Comparison of ENCODE assay signal across 8 cellular contexts in the genomic region with DNA sequence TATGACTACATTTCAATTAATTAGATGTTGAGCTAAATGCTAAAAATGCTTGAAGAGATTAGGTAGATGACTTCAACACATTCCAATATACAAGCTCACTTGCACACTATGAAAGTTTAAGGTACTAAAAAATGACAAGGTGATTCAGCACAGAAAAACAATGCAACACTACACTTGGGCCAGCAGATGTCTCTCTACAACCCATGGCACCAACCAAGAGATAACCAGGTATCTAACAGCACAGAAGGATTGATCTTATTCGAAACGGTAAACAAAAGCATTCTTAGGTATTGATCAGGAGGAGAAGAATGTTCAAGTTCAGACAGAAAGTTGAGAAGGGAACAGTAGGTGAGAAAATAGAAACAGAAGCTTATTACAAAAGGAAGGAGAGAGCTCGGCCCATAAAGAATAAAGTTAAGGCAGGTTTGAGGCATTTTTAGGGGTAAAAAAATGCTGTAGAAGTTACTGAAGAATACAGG.
DNase-seq lines count a peak whose midpoint lies in the region; ATAC-seq and TF ChIP-seq lines count a peak whose summit lies in the region.

No MANE protein-coding gene starts in this region.

- no peaks in the 10 kb centered on the region for H3K36me3 ChIP-seq in Loucy (ENCODE audit: insufficient read depth, low read length)
- H3K36me3 ChIP-seq in sigmoid colon: peaks cover 0 to 21% (median 7%) of the 10 kb centered on the region in 4 donors

- H3K4me1 Mint-ChIP-seq in CD14-positive monocyte: no peaks in the 10 kb centered on the region
- peaks cover 42 to 54% (median 50%) of the 10 kb centered on the region in 3 donors for H3K4me1 Mint-ChIP-seq in T-cell
- H3K4me1 Mint-ChIP-seq in activated T-cell treated with anti-CD3 and anti-CD28 coated beads, Interleukin-2, amount 50 U/mL, for 24 hours (ENCODE audit: low read depth): peaks cover 59% of the 10 kb centered on the region

- CTCF ChIA-PET in T-cell (lab: Charles Lee): interaction anchor here (0.5 to 5.5 kb wide), 51 partner anchors 8 to 919 kb away, joined by 3 to 76 read pairs (median 5); no protein-coding TSS in a partner anchor

- TF ChIP-seq CTCF in CD14-positive monocyte (IDR thresholded peaks at IDR 0.05) (peak; percentile 73), Loucy (conservative IDR thresholded peaks at IDR 0.05; ENCODE audit: low read length) (peak; percentile 92), sigmoid colon (IDR thresholded peaks at IDR 0.05) (peak; percentile 26 to 53 (median 42))

- H2AFZ ChIP-seq in Loucy (ENCODE audit: low read length): no peak overlapping the region

- H3K36me3 Mint-ChIP-seq in CD14-positive monocyte (peaks cover 10 to 14% of the 10 kb centered on the region in 2 donors), T-cell (peaks cover 24% of the 10 kb centered on the region)
- H3K36me3 Mint-ChIP-seq in activated T-cell treated with anti-CD3 and anti-CD28 coated beads, Interleukin-2, amount 50 U/mL, for 24 hours (ENCODE audit: low read depth): peaks cover 48% of the 10 kb centered on the region

- peak overlapping the region; percentile 67 for H3K4me2 ChIP-seq in Loucy (ENCODE audit: low read depth, low read length, poor library complexity, severe bottlenecking)

- H3K79me2 ChIP-seq in Loucy (ENCODE audit: insufficient read depth, low read length): no peaks in the 10 kb centered on the region

- DNase-seq in CD14-positive monocyte (ENCODE audit: low spot score) (no peak), T-cell (peak in 6 of 34 experiments; percentile 17 to 27 (median 20)), glomerular visceral epithelial cell (ENCODE audit: extremely low spot score) (peak; percentile 45), sigmoid colon (no peak), activated gamma-delta T cell treated with Interleukin-2 at 50 U/mL for 16 hours (no peak)
- no peak for DNase-seq in activated T-cell treated with anti-CD3 and anti-CD28 coated beads, Interleukin-2, amount 50 U/mL, for 24 hours

- no peaks in the 10 kb centered on the region for H4K20me1 ChIP-seq in Loucy (ENCODE audit: insufficient read depth, low read length, poor library complexity, severe bottlenecking)

- no peaks in the 10 kb centered on the region for H3K27me3 ChIP-seq in Loucy (ENCODE audit: insufficient read depth, low read length, poor library complexity, severe bottlenecking)
- no peaks in the 10 kb centered on the region for H3K27me3 ChIP-seq in sigmoid colon

- H3K9me3 Mint-ChIP-seq in CD14-positive monocyte (no peaks in the 10 kb centered on the region), T-cell (no peaks in the 10 kb centered on the region)
- no peaks in the 10 kb centered on the region for H3K9me3 Mint-ChIP-seq in activated T-cell treated with anti-CD3 and anti-CD28 coated beads, Interleukin-2, amount 50 U/mL, for 24 hours

- H3K4me3 Mint-ChIP-seq in CD14-positive monocyte (no peak overlapping the region), T-cell (no peak overlapping the region)
- H3K4me3 Mint-ChIP-seq in activated T-cell treated with anti-CD3 and anti-CD28 coated beads, Interleukin-2, amount 50 U/mL, for 24 hours: no peak overlapping the region

- H3K9me3 ChIP-seq in Loucy (ENCODE audit: insufficient read depth, low read depth, low read length) (no peaks in the 10 kb centered on the region), sigmoid colon (no peaks in the 10 kb centered on the region)

- no peak for TF ChIP-seq POLR2A in sigmoid colon (IDR thresholded peaks at IDR 0.05)

- no peak overlapping the region for H3K9ac ChIP-seq in Loucy (ENCODE audit: low read depth, low read length, poor library complexity, severe bottlenecking)

- H3K4me1 ChIP-seq in Loucy (ENCODE audit: insufficient read depth, low read length, poor library complexity, severe bottlenecking) (peaks cover 19% of the 10 kb centered on the region), sigmoid colon (peaks cover 0 to 45% (median 38%) of the 10 kb centered on the region in 4 donors)

- H3K27ac Mint-ChIP-seq in CD14-positive monocyte (no peak overlapping the region), T-cell (no peak overlapping the region)
- no peak overlapping the region for H3K27ac Mint-ChIP-seq in activated T-cell treated with anti-CD3 and anti-CD28 coated beads, Interleukin-2, amount 50 U/mL, for 24 hours

- H3K4me3 ChIP-seq in Loucy (ENCODE audit: low read length, poor library complexity, severe bottlenecking): peak overlapping the region; percentile 48
- H3K4me3 ChIP-seq in sigmoid colon: no peak overlapping the region

- TF ChIP-seq EP300 in sigmoid colon (IDR thresholded peaks at IDR 0.05): no peak

- H3K27me3 Mint-ChIP-seq in CD14-positive monocyte (ENCODE audit: low read depth in 3 of 3) (no peaks in the 10 kb centered on the region), T-cell (no peaks in the 10 kb centered on the region)
- H3K27me3 Mint-ChIP-seq in activated T-cell treated with anti-CD3 and anti-CD28 coated beads, Interleukin-2, amount 50 U/mL, for 24 hours: no peaks in the 10 kb centered on the region

- POLR2A ChIA-PET in T-cell (lab: Charles Lee): interaction anchor here (0.6 to 1.7 kb wide), 15 partner anchors 11 to 85 kb away, joined by 3 to 8 read pairs (median 4); no protein-coding TSS in a partner anchor

- ATAC-seq in GM18861 (IDR thresholded peaks at IDR 0.05; ENCODE audit: unreplicated experiment) (peak; percentile 49), T-cell (replicated peaks in 1 of 4) (peak; percentile 68 to 81 (median 77))

- H3F3A ChIP-seq in Loucy (ENCODE audit: low read depth): no peaks in the 10 kb centered on the region

- 23 to 27% methylated on average over 3 of the region's 3 CpGs for WGBS in sigmoid colon, 2 donors

- no peaks in the 10 kb centered on the region for H3K9me2 ChIP-seq in Loucy (replicated peaks; ENCODE audit: low read depth, low read length)

- intact Hi-C loops in CD14-positive monocyte (cut with micrococcal nuclease): loop anchor here in 1 of 2 donors (5.0 kb wide), 1 partner anchor 60 kb away; no protein-coding TSS in a partner anchor
- intact Hi-C loops in sigmoid colon (cut with DNase I): no loop called here

- peak overlapping the region in 1 of 4 donors; percentile 21 for H3K27ac ChIP-seq in sigmoid colon

Comparison
In these comparisons a context has a peak if more than half of its experiments do, and no peak if none do; other contexts are left out.
1. CTCF ChIP-seq: peak in every context shown above with its lines; median percentile 92 in Loucy; 73 in CD14-positive monocyte; 42 in sigmoid colon.